In the genomic region with DNA sequence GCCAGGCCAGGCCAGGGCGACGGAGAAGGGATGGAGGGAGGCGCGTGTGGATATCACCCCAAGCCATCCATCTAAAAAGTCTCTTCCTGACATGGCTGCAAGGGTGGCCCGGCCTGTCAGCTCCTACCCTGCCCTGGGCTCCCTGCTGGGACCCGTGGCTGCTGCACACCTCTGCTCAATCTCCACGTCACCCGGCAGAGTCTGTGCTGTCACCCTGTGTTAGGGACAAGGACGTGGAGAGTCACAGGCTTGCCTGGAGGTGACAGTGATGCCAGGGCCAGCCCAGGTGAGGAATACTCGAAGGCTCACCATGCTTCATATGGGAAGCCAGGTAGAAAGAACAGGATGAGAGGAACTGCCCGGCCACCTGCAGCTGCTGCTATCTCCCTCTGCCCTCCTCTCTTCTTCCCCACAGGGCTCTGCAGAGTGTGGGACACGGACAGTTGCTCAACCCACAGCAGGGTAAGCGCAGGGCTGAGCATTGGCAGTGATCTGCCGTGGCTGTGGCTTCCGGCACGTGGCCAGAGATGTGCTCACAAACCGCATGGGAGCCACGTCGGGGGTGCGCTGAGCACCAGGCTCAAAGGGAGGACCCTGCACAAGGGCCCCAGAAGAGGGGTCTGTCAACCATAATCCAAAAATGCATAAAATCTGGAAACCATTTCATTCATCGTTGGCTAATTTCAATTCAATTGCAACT, we compare ENCODE assay signal across 1 cellular context.
TF ChIP-seq lines count a peak whose summit lies in the region.

No MANE protein-coding gene starts in this region.

TF ChIP-seq in SK-N-SH, 30 proteins besides CTCF, POLR2A, EP300 and RAD21 (continued from another document):
- TF ChIP-seq, protein P1, sequence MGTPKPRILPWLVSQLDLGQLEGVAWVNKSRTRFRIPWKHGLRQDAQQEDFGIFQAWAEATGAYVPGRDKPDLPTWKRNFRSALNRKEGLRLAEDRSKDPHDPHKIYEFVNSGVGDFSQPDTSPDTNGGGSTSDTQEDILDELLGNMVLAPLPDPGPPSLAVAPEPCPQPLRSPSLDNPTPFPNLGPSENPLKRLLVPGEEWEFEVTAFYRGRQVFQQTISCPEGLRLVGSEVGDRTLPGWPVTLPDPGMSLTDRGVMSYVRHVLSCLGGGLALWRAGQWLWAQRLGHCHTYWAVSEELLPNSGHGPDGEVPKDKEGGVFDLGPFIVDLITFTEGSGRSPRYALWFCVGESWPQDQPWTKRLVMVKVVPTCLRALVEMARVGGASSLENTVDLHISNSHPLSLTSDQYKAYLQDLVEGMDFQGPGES (IDR thresholded peaks at IDR 0.05; ENCODE audit: low read depth, low read length) = no peak
- TF ChIP-seq POLR2AphosphoS5 (IDR thresholded peaks at IDR 0.05; ENCODE audit: low read depth, low read length) (no peak), CHD2 (IDR thresholded peaks at IDR 0.05; ENCODE audit: low read length, partially characterized antibody) (no peak), GATA2 (CRISPR knock-in tag; IDR thresholded peaks at IDR 0.05) (no peak), TEAD4 (IDR thresholded peaks at IDR 0.05; ENCODE audit: borderline replicate concordance, insufficient read depth) (no peak), YY1 (IDR thresholded peaks at IDR 0.05; ENCODE audit: low read depth) (no peak), NFIC (IDR thresholded peaks at IDR 0.05; ENCODE audit: borderline replicate concordance) (no peak), RCOR1 (IDR thresholded peaks at IDR 0.05; ENCODE audit: low read length) (no peak), ELF1 (IDR thresholded peaks at IDR 0.05) (no peak), FOXJ3 (CRISPR knock-in tag; IDR thresholded peaks at IDR 0.05) (no peak)
- TF ChIP-seq, protein P2, sequence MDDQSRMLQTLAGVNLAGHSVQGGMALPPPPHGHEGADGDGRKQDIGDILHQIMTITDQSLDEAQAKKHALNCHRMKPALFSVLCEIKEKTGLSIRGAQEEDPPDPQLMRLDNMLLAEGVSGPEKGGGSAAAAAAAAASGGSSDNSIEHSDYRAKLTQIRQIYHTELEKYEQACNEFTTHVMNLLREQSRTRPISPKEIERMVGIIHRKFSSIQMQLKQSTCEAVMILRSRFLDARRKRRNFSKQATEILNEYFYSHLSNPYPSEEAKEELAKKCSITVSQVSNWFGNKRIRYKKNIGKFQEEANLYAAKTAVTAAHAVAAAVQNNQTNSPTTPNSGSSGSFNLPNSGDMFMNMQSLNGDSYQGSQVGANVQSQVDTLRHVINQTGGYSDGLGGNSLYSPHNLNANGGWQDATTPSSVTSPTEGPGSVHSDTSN (IDR thresholded peaks at IDR 0.05) = no peak
- TF ChIP-seq, protein P3, sequence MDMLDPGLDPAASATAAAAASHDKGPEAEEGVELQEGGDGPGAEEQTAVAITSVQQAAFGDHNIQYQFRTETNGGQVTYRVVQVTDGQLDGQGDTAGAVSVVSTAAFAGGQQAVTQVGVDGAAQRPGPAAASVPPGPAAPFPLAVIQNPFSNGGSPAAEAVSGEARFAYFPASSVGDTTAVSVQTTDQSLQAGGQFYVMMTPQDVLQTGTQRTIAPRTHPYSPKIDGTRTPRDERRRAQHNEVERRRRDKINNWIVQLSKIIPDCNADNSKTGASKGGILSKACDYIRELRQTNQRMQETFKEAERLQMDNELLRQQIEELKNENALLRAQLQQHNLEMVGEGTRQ (IDR thresholded peaks at IDR 0.05; ENCODE audit: borderline replicate concordance, low read depth, low read length) = no peak
- TF ChIP-seq, protein P4, sequence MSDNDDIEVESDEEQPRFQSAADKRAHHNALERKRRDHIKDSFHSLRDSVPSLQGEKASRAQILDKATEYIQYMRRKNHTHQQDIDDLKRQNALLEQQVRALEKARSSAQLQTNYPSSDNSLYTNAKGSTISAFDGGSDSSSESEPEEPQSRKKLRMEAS (IDR thresholded peaks at IDR 0.05; ENCODE audit: low read depth) = no peak
